7 cellular contexts compared by ENCODE assay signal in the genomic region with DNA sequence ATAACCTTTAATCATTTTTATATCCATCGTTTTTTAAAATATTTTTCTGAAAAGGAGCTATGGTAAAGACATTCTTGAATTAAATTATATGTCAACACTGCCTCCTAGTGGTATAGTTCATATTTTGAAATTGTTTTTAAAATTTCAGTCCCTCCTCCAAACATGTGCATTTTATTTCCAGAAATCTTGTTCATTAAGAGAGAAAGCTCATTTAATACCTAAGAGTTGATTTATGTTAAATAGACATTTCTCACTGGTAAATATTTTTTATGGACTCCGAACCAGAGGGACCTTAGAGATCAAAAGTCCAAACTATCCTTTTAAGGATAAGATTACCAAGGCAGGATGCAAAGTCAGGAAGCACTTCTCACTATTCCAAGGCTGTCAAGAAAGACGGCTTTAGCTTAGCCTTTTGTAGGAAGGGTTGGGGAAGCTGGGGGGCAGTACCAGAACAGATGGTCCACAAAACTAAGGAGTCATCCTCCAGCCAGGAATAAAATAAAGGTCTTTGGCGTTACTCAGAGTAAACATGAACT. TPM values are rescaled to one million over a fixed set of nuclear protein-coding genes. Genes with fewer than 3 reads are reported as not detected.
A peak's percentile ranks its signal among the peaks of the same experiment; 100 is the strongest.
DNase-seq lines count a peak whose midpoint lies in the region; ATAC-seq and TF ChIP-seq lines count a peak whose summit lies in the region.

No MANE protein-coding gene starts in this region.

- peak; percentile 47 for TF ChIP-seq CTCF in GM10248 (IDR thresholded peaks at IDR 0.05; ENCODE audit: control extremely low read depth, extremely low read depth, low read depth, missing control alignments)
- TF ChIP-seq CTCF in WTC11 (IDR thresholded peaks at IDR 0.05), result peak; percentile 35
- TF ChIP-seq CTCF in foreskin keratinocyte (conservative IDR thresholded peaks at IDR 0.05), result peak; percentile 67
- peak; percentile 14 for TF ChIP-seq CTCF in osteocyte (IDR thresholded peaks at IDR 0.05)

- H3K4me3 Mint-ChIP-seq in WTC11 (peak overlapping the region; percentile 73), osteocyte (ENCODE audit: unreplicated experiment) (peak overlapping the region; percentile 86)

- CTCF ChIA-PET in GM10248 (lab: Yijun Ruan, JAX), result interaction anchor here (0.7 to 8.6 kb wide), 81 partner anchors 10 to 1710 kb away, joined by 3 to 198 read pairs (median 4); a partner anchor contains a TSS
- CTCF ChIA-PET in WTC11 (lab: Charles Lee), result interaction anchor here (0.6 to 6.3 kb wide), 65 partner anchors 9 to 1635 kb away, joined by 3 to 358 read pairs (median 5); a partner anchor contains a TSS

- POLR2A ChIA-PET in GM10248 (lab: Yijun Ruan, JAX) (interaction anchor here (0.6 kb wide), 1 partner anchor 163 kb away, joined by 4 read pairs; no protein-coding TSS in a partner anchor), WTC11 (lab: Charles Lee) (no interaction called here)

- H3K27me3 Mint-ChIP-seq in WTC11 (ENCODE audit: low read depth), result no peaks in the 10 kb centered on the region
- H3K27me3 Mint-ChIP-seq in osteocyte (ENCODE audit: unreplicated experiment), result peaks cover 18% of the 10 kb centered on the region

- no peak overlapping the region for H3K27ac ChIP-seq in foreskin keratinocyte

- peaks cover 12% of the 10 kb centered on the region for H3K4me1 ChIP-seq in foreskin keratinocyte

- ATAC-seq in WTC11, result no peak; the same call in 1 of the 2 replicates
- ATAC-seq in foreskin keratinocyte, result peak; percentile 16
- ATAC-seq in HG03342 (IDR thresholded peaks at IDR 0.05; ENCODE audit: unreplicated experiment), result no peak

- no peaks in the 10 kb centered on the region for H3K9me3 Mint-ChIP-seq in WTC11
- H3K9me3 Mint-ChIP-seq in osteocyte (ENCODE audit: unreplicated experiment), result no peaks in the 10 kb centered on the region

- DNase-seq in GM10248 (ENCODE audit: extremely low spot score) (peak; percentile 31), NCI-H1105 treated with DMSO at 0.1 percent for 48 hours (lab: John Stamatoyannopoulos, UW) (peak; percentile 2), WTC11 (ENCODE audit: low spot score) (no peak), foreskin keratinocyte (peak in 1 of 2 donors; percentile 25), osteocyte (ENCODE audit: extremely low spot score, unreplicated experiment) (no peak)
- no peak for DNase-seq in activated effector memory CD4-positive, alpha-beta T cell treated with anti-CD3 and anti-CD28 coated beads, Interleukin-2, amount 50 U/mL, for 16 hours

- H3K27ac Mint-ChIP-seq in WTC11 (no peak overlapping the region), osteocyte (ENCODE audit: unreplicated experiment) (peak overlapping the region; percentile 94)

- no peaks in the 10 kb centered on the region for H3K27me3 ChIP-seq in foreskin keratinocyte

- H3K36me3 Mint-ChIP-seq in WTC11 (no peaks in the 10 kb centered on the region), osteocyte (ENCODE audit: unreplicated experiment) (no peaks in the 10 kb centered on the region)

- H3K4me1 Mint-ChIP-seq in WTC11, result peaks cover 23% of the 10 kb centered on the region
- H3K4me1 Mint-ChIP-seq in osteocyte (ENCODE audit: unreplicated experiment), result peaks cover 14% of the 10 kb centered on the region

TF ChIP-seq in WTC11, 78 proteins besides CTCF, POLR2A, EP300 and RAD21:
- TF ChIP-seq, protein P1, sequence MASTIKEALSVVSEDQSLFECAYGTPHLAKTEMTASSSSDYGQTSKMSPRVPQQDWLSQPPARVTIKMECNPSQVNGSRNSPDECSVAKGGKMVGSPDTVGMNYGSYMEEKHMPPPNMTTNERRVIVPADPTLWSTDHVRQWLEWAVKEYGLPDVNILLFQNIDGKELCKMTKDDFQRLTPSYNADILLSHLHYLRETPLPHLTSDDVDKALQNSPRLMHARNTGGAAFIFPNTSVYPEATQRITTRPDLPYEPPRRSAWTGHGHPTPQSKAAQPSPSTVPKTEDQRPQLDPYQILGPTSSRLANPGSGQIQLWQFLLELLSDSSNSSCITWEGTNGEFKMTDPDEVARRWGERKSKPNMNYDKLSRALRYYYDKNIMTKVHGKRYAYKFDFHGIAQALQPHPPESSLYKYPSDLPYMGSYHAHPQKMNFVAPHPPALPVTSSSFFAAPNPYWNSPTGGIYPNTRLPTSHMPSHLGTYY (CRISPR knock-in tag; IDR thresholded peaks at IDR 0.05), result no peak
- TF ChIP-seq, protein P2, sequence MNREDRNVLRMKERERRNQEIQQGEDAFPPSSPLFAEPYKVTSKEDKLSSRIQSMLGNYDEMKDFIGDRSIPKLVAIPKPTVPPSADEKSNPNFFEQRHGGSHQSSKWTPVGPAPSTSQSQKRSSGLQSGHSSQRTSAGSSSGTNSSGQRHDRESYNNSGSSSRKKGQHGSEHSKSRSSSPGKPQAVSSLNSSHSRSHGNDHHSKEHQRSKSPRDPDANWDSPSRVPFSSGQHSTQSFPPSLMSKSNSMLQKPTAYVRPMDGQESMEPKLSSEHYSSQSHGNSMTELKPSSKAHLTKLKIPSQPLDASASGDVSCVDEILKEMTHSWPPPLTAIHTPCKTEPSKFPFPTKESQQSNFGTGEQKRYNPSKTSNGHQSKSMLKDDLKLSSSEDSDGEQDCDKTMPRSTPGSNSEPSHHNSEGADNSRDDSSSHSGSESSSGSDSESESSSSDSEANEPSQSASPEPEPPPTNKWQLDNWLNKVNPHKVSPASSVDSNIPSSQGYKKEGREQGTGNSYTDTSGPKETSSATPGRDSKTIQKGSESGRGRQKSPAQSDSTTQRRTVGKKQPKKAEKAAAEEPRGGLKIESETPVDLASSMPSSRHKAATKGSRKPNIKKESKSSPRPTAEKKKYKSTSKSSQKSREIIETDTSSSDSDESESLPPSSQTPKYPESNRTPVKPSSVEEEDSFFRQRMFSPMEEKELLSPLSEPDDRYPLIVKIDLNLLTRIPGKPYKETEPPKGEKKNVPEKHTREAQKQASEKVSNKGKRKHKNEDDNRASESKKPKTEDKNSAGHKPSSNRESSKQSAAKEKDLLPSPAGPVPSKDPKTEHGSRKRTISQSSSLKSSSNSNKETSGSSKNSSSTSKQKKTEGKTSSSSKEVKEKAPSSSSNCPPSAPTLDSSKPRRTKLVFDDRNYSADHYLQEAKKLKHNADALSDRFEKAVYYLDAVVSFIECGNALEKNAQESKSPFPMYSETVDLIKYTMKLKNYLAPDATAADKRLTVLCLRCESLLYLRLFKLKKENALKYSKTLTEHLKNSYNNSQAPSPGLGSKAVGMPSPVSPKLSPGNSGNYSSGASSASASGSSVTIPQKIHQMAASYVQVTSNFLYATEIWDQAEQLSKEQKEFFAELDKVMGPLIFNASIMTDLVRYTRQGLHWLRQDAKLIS (CRISPR knock-in tag; IDR thresholded peaks at IDR 0.05; ENCODE audit: borderline replicate concordance), result no peak
- no peak for TF ChIP-seq TEAD1 (CRISPR knock-in tag; IDR thresholded peaks at IDR 0.05)
- no peak for TF ChIP-seq ELF4 (CRISPR knock-in tag; IDR thresholded peaks at IDR 0.05; ENCODE audit: low read depth)
- no peak for TF ChIP-seq SP1 (CRISPR knock-in tag; conservative IDR thresholded peaks at IDR 0.05)
- no peak for TF ChIP-seq NR2C2 (CRISPR knock-in tag; IDR thresholded peaks at IDR 0.05)
- no peak for TF ChIP-seq ZNF263 (CRISPR knock-in tag; IDR thresholded peaks at IDR 0.05; ENCODE audit: low read depth)
- TF ChIP-seq TP53 (CRISPR knock-in tag; IDR thresholded peaks at IDR 0.05), result no peak
- no peak for TF ChIP-seq ZNF423 (CRISPR knock-in tag; IDR thresholded peaks at IDR 0.05)
- no peak for TF ChIP-seq NFYB (CRISPR knock-in tag; conservative IDR thresholded peaks at IDR 0.05; ENCODE audit: low read depth)
- TF ChIP-seq, protein P3, sequence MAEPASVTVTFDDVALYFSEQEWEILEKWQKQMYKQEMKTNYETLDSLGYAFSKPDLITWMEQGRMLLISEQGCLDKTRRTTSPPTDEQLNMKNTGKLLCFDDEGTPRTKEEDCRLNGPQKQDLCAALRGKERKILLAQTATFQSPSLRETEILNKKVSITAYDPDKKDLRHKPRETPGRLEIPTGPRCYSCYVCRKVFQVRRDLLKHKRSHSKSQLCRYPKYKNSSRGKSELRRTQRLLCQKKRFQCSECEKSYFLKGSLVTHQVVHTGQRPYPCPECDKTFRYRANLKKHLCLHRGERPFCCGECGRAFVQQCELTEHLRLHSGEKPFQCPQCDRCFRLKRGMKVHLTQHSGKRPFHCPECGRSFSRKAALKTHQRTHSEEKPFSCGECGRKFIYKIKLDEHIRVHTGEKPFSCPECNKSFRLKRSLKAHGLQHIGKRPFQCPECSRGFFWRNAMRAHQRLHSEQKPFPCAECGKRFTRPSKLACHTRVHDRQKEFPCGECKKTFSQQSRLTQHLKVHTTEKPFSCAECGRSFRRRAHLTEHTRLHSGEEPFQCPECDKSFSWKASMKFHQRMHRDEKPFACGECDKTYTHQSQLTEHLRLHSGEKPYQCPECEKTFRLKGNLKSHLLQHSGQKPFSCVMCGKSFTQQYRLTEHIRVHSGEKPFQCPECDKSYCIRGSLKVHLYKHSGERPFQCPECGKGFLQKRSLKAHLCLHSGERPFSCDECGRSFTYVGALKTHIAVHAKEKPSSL (CRISPR knock-in tag; conservative IDR thresholded peaks at IDR 0.05), result no peak
- TF ChIP-seq, protein P4, sequence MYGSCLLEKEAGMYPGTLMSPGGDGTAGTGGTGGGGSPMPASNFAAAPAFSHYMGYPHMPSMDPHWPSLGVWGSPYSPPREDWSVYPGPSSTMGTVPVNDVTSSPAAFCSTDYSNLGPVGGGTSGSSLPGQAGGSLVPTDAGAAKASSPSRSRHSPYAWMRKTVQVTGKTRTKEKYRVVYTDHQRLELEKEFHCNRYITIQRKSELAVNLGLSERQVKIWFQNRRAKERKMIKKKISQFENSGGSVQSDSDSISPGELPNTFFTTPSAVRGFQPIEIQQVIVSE (CRISPR knock-in tag; IDR thresholded peaks at IDR 0.05; ENCODE audit: borderline replicate concordance), result no peak
- TF ChIP-seq, protein P5, sequence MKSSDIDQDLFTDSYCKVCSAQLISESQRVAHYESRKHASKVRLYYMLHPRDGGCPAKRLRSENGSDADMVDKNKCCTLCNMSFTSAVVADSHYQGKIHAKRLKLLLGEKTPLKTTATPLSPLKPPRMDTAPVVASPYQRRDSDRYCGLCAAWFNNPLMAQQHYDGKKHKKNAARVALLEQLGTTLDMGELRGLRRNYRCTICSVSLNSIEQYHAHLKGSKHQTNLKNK (CRISPR knock-in tag; IDR thresholded peaks at IDR 0.05), result no peak
- no peak for TF ChIP-seq NFE2L1 (CRISPR knock-in tag; IDR thresholded peaks at IDR 0.05)

RNA-seq across cellular contexts. Expression of a gene that starts 21.6 kb away (rescaled TPM):
- total RNA-seq in WTC11 (2021), result 1.1 to 1.2 TPM (median 1.1 TPM) in 3 replicates
- not detected in 2 replicates for total RNA-seq in foreskin keratinocyte
- not detected in 2 replicates for polyA plus RNA-seq in foreskin keratinocyte
- total RNA-seq in osteocyte, result not detected in 2 replicates

Comparison
In these comparisons a context has a peak if more than half of its experiments do, and no peak if none do; other contexts are left out.
1. DNase-seq: peak in GM10248 (single experiment) and NCI-H1105 treated with DMSO at 0.1 percent for 48 hours (single experiment); none in WTC11 (single experiment), osteocyte (single experiment) and activated effector memory CD4-positive, alpha-beta T cell treated with anti-CD3 and anti-CD28 coated beads, Interleukin-2, amount 50 U/mL, for 16 hours (single experiment).
2. CTCF ChIP-seq: peak in every context shown above with its lines; median percentile 67 in foreskin keratinocyte; 47 in GM10248; 35 in WTC11; 14 in osteocyte.